Comparison of ENCODE assay signal across 8 cellular contexts in genomic region chr1:174966000-174966572, GRCh38. TPM values are rescaled to one million over a fixed set of nuclear protein-coding genes. Genes with fewer than 3 reads are reported as not detected.
DNase-seq lines count a peak whose midpoint lies in the region; ATAC-seq, FAIRE-seq and TF ChIP-seq lines count a peak whose summit lies in the region.

No MANE protein-coding gene starts in this region.

- DNase-seq in right cardiac atrium (no peak), cardiac septum (ENCODE audit: low spot score) (no peak), breast epithelium (ENCODE audit: low spot score in 2 of 2) (no peak), GM12891 (ENCODE audit: insufficient read length, low spot score) (no peak), mesenteric fat pad (ENCODE audit: low spot score) (no peak)

- FAIRE-seq in GM12891 (lab: Jason Lieb, UNC): no peak

- intact Hi-C loops in right cardiac atrium (cut with DNase I) (no loop called here), cardiac septum (cut with DNase I) (no loop called here), breast epithelium (cut with DNase I; ENCODE audit: low total_unique reads) (no loop called here)

- H3K27ac ChIP-seq in right cardiac atrium (ENCODE audit: low read length) (peak overlapping the region; percentile 77), breast epithelium (peak overlapping the region; percentile 67 to 84), urinary bladder (ENCODE audit: low read depth) (peak overlapping the region; percentile 60)

- no peaks in the 10 kb centered on the region for H3K36me3 ChIP-seq in breast epithelium
- no peaks in the 10 kb centered on the region for H3K36me3 ChIP-seq in urinary bladder (ENCODE audit: insufficient read depth)

- ATAC-seq in right cardiac atrium: no peak
- ATAC-seq in HG03469 (IDR thresholded peaks at IDR 0.05; ENCODE audit: unreplicated experiment): no peak

- H3K9me3 ChIP-seq in right cardiac atrium (ENCODE audit: control insufficient read depth, low read length) (no peaks in the 10 kb centered on the region), breast epithelium (no peaks in the 10 kb centered on the region), mononuclear cell (ENCODE audit: low read depth, low read length) (no peaks in the 10 kb centered on the region)

- peaks cover 8% of the 10 kb centered on the region for H3K4me1 ChIP-seq in right cardiac atrium (ENCODE audit: control insufficient read depth, insufficient read depth, low read length)
- H3K4me1 ChIP-seq in breast epithelium: peaks cover 2 to 25% of the 10 kb centered on the region in 2 donors
- peaks cover 65% of the 10 kb centered on the region for H3K4me1 ChIP-seq in mononuclear cell (ENCODE audit: insufficient read depth, low read length)
- no peaks in the 10 kb centered on the region for H3K4me1 ChIP-seq in urinary bladder (ENCODE audit: insufficient read depth)

- no peaks in the 10 kb centered on the region for H3K27me3 ChIP-seq in right cardiac atrium (ENCODE audit: control insufficient read depth, insufficient read depth)
- H3K27me3 ChIP-seq in breast epithelium: no peaks in the 10 kb centered on the region
- no peaks in the 10 kb centered on the region for H3K27me3 ChIP-seq in mononuclear cell (ENCODE audit: insufficient read depth, low read length)

- TF ChIP-seq POLR2A in breast epithelium (IDR thresholded peaks at IDR 0.05) (no peak), GM12891 (IDR thresholded peaks at IDR 0.05; ENCODE audit: low read depth, low read length) (no peak)

- WGBS in right cardiac atrium: 40% methylated on average over 1 of the region's 1 CpG
- 52% methylated on average over 1 of the region's 1 CpG for WGBS in urinary bladder

- H3K4me3 ChIP-seq in right cardiac atrium (ENCODE audit: low read length): peak overlapping the region; percentile 5
- peak overlapping the region in 2 of 3 donors; percentile 19 to 34 for H3K4me3 ChIP-seq in breast epithelium
- H3K4me3 ChIP-seq in mononuclear cell (ENCODE audit: low read length): peak overlapping the region; percentile 29
- no peak overlapping the region for H3K4me3 ChIP-seq in urinary bladder (ENCODE audit: low read depth, low read length)

- no peak for TF ChIP-seq CTCF in breast epithelium (IDR thresholded peaks at IDR 0.05)

TF ChIP-seq in GM12891, 5 proteins besides CTCF, POLR2A, EP300 and RAD21:
- TF ChIP-seq PAX5 (IDR thresholded peaks at IDR 0.05; ENCODE audit: insufficient read depth, low read length, severe bottlenecking) (no peak), SPI1 (IDR thresholded peaks at IDR 0.05; ENCODE audit: low read depth, low read length) (no peak), POU2F2 (IDR thresholded peaks at IDR 0.05; ENCODE audit: low read depth, low read length) (no peak), TAF1 (IDR thresholded peaks at IDR 0.05; ENCODE audit: low read depth, low read length) (no peak), POLR2AphosphoS5 (IDR thresholded peaks at IDR 0.05; ENCODE audit: low read depth, low read length) (no peak)

RNA-seq across cellular contexts. Expression of gene CACYBP, which starts 33.7 kb away (rescaled TPM):
- 10 to 100 TPM; 52.9 to 81.1 (median 73.4) TPM for total RNA-seq in right cardiac atrium
- polyA plus RNA-seq in right cardiac atrium: 72.9 TPM
- 41.7 TPM for total RNA-seq in cardiac septum
- 100 to 1,000 TPM in 1 of 3 donors, 10 to 100 TPM in 2; 68.2 to 129 (median 72.8) TPM for total RNA-seq in breast epithelium
- 96.9 TPM for total RNA-seq in mononuclear cell
- total RNA-seq in urinary bladder: 149 TPM
- 89.2 TPM for polyA plus RNA-seq in urinary bladder
- polyA plus RNA-seq in GM12891 (2012; ENCODE audit: low read depth, missing spikeins): 124 TPM
- 83.7 TPM for total RNA-seq in mesenteric fat pad

RNA-seq across cellular contexts. Expression of gene MRPS14, which starts 57.1 kb away (rescaled TPM):
- total RNA-seq in right cardiac atrium (10 to 100 TPM; 23.8 to 30.0 (median 26.7) TPM), cardiac septum (24.4 TPM), breast epithelium (10 to 100 TPM; 22.9 to 38.5 (median 28.5) TPM), mononuclear cell (10.0 TPM), urinary bladder (57.4 TPM), mesenteric fat pad (25.6 TPM)
- polyA plus RNA-seq in right cardiac atrium (23.7 TPM), urinary bladder (32.9 TPM)
- polyA plus RNA-seq in GM12891 (2012; ENCODE audit: low read depth, missing spikeins): 28.9 TPM
